In the genomic region with DNA sequence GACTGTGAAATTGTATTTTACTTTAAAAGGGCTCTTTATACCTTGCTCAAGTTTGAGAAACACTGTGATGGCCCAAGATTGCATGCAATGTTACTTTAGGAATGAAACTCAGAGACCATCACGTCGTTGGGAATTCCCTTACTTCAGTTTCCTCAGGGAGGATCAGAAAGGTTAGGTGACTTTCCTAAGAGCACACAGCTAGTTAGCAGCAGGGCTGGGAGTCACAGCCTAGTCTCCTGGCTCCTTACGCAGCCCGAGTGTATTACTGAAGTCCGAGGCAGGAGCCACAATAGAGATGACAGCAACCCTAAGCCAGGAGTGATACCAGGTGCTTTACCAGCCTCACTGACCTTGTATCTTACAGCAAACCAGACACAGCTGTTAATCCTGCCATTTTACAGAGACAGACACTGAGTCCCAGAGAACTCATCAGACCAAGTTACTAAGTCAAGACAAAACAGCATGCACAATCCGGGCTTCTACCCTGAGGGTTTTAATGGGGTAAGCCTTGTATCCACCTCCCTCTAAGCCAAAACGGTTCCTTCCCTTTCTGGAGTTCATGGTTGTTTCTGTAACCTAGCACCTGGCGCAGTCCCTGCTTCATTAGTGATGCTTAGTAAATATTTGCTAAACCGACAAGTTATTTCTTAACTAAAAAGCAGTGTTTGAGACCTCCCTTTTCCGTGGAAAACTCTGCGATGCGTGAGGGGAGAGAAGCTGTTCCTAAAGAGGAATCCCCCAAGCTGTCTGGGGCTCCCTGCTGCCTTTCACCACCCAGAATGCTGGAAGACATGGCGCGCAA, we compare ENCODE assay signal across 11 cellular contexts.
A peak's percentile ranks its signal among the peaks of the same experiment; 100 is the strongest.
DNase-seq lines count a peak whose midpoint lies in the region; TF ChIP-seq lines count a peak whose summit lies in the region.
"Had no signal": no experiment of that assay in that cellular context is flagged by ENCODE, and none has a peak within 500 bp of the region (broad histone marks: within the 10 kb centered on the region; RNA-seq: fewer than 3 reads in every experiment).

No MANE protein-coding gene starts in this region.

- peak; percentile 31 for DNase-seq in ELF-1 (ENCODE audit: low read depth, low spot score)
- DNase-seq in NCI-H2081 (lab: John Stamatoyannopoulos, UW), result peak; percentile 55 to 80
- DNase-seq in chondrocyte (ENCODE audit: low spot score), result peak; percentile 36
- no peak for DNase-seq in nephron progenitor cell
- no peak for DNase-seq in GM19238 (ENCODE audit: insufficient read length, low spot score)
- no peak for DNase-seq in stimulated activated CD4-positive, alpha-beta T cell treated with anti-CD3 and anti-CD28 coated beads, Interleukin-2, amount 100 ng/mL, for 48 hours
- DNase-seq in GDM1 (lab: John Stamatoyannopoulos, UW), result no peak
- DNase-seq: activated gamma-delta T cell; gastrocnemius medialis; stimulated activated CD4-positive, alpha-beta T cell treated with anti-CD3 and anti-CD28 coated beads, Interleukin-4, amount 100 ng/mL, for 24 hours; WERI-Rb-1 had no signal

- H3K27me3 Mint-ChIP-seq in chondrocyte (ENCODE audit: low read depth) (no peaks in the 10 kb centered on the region), nephron progenitor cell (ENCODE audit: low read depth, poor library complexity) (peaks cover 3% of the 10 kb centered on the region)

- H3K4me3 Mint-ChIP-seq in chondrocyte (ENCODE audit: unreplicated experiment) (no peak overlapping the region), nephron progenitor cell (no peak overlapping the region)

- H3K36me3 Mint-ChIP-seq in chondrocyte (ENCODE audit: low read depth) (peaks cover 2% of the 10 kb centered on the region), nephron progenitor cell (ENCODE audit: low read depth) (peaks cover 17% of the 10 kb centered on the region)

- H3K9me3 Mint-ChIP-seq in chondrocyte (ENCODE audit: low read depth) (no peaks in the 10 kb centered on the region), nephron progenitor cell (no peaks in the 10 kb centered on the region)

- H3K4me1 Mint-ChIP-seq in chondrocyte (ENCODE audit: low read depth) (no peaks in the 10 kb centered on the region), nephron progenitor cell (peaks cover 24% of the 10 kb centered on the region)

- TF ChIP-seq CTCF in chondrocyte (IDR thresholded peaks at IDR 0.05), result no peak
- no peak for TF ChIP-seq CTCF in nephron progenitor cell (IDR thresholded peaks at IDR 0.05)

- H3K27ac Mint-ChIP-seq in chondrocyte (ENCODE audit: unreplicated experiment), result no peak overlapping the region
- H3K27ac Mint-ChIP-seq in nephron progenitor cell, result peak overlapping the region; percentile 94

Comparison
In these comparisons a context has a peak if more than half of its experiments do, and no peak if none do; other contexts are left out.
1. DNase-seq: peak in ELF-1 (single experiment), NCI-H2081 (2 of 2) and chondrocyte (single experiment); none in nephron progenitor cell (single experiment), GM19238 (single experiment), stimulated activated CD4-positive, alpha-beta T cell treated with anti-CD3 and anti-CD28 coated beads, Interleukin-2, amount 100 ng/mL, for 48 hours (0 of 2) and GDM1 (single experiment).